In the genomic region with DNA sequence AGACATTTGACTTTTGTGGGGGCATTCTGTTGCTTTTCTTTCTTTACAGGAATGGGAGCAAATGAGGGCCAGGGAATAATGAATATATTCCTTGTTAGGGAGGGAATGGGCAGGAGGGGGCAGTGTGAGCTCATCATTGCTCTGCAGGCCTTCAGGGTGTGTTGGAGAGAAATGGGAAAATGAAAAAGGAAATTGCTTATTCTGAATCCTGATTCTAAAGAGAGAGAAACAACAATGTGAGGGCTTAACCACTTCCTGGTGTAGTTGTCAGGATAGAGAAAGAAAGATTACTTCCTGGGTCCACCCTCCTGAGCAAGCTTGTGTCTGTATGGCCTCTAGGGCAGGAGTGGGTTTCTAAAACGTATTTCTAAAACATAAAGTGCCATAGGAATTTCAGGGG, we compare ENCODE assay signal across 8 cellular contexts. TPM values are rescaled to one million over a fixed set of nuclear protein-coding genes. Genes with fewer than 3 reads are reported as not detected.
A peak's percentile ranks its signal among the peaks of the same experiment; 100 is the strongest.
DNase-seq lines count a peak whose midpoint lies in the region; ATAC-seq and TF ChIP-seq lines count a peak whose summit lies in the region.

No MANE protein-coding gene starts in this region.

- H3K27me3 Mint-ChIP-seq in CD14-positive monocyte (ENCODE audit: low read depth in 3 of 3) (peaks cover 0 to 5% (median 1%) of the 10 kb centered on the region in 3 donors), osteocyte (ENCODE audit: unreplicated experiment) (peaks cover 4% of the 10 kb centered on the region)

- ATAC-seq in GM18511 (IDR thresholded peaks at IDR 0.05; ENCODE audit: unreplicated experiment) (peak; percentile 22), HG02763 (IDR thresholded peaks at IDR 0.05; ENCODE audit: unreplicated experiment) (no peak)

- H3K9me3 Mint-ChIP-seq in CD14-positive monocyte (no peaks in the 10 kb centered on the region), osteocyte (ENCODE audit: unreplicated experiment) (no peaks in the 10 kb centered on the region)

- TF ChIP-seq CTCF in CD14-positive monocyte (IDR thresholded peaks at IDR 0.05), result peak; percentile 69
- peak; percentile 63 for TF ChIP-seq CTCF in fibroblast of villous mesenchyme (IDR thresholded peaks at IDR 0.05; ENCODE audit: insufficient read depth, low read depth, low read length)
- TF ChIP-seq CTCF in osteocyte (IDR thresholded peaks at IDR 0.05), result peak; percentile 63
- TF ChIP-seq CTCF in tibial artery (IDR thresholded peaks at IDR 0.05), result peak in 1 of 2 experiments; percentile 36

- DNase-seq in CD14-positive monocyte (ENCODE audit: low spot score) (no peak), NCI-H2081 treated with DMSO at 0.1 percent for 48 hours (lab: John Stamatoyannopoulos, UW) (peak; percentile 6), fibroblast of villous mesenchyme (ENCODE audit: low read depth) (peak; percentile 39), osteocyte (ENCODE audit: extremely low spot score, unreplicated experiment) (no peak), tibial artery (no peak)
- peak; percentile 42 for DNase-seq in activated CD8-positive, alpha-beta memory T cell treated with anti-CD3 and anti-CD28 coated beads, Interleukin-2, amount 50 U/mL, for 4 hours

- H3K4me3 Mint-ChIP-seq in CD14-positive monocyte (no peak overlapping the region), osteocyte (ENCODE audit: unreplicated experiment) (no peak overlapping the region)

- no peaks in the 10 kb centered on the region for H3K9me3 ChIP-seq in tibial artery

- peaks cover 0 to 3% of the 10 kb centered on the region in 2 donors for H3K27me3 ChIP-seq in tibial artery

- H3K4me3 ChIP-seq in fibroblast of villous mesenchyme (ENCODE audit: low read depth, low read length), result no peak overlapping the region
- H3K4me3 ChIP-seq in tibial artery, result no peak overlapping the region

- H3K27ac Mint-ChIP-seq in CD14-positive monocyte (peak overlapping the region in 3 of 7 donors; percentile 25 to 30 (median 29)), osteocyte (ENCODE audit: unreplicated experiment) (no peak overlapping the region)

- no peaks in the 10 kb centered on the region for H3K4me1 ChIP-seq in tibial artery

- H3K4me1 Mint-ChIP-seq in CD14-positive monocyte, result peaks cover 30% of the 10 kb centered on the region
- peaks cover 15% of the 10 kb centered on the region for H3K4me1 Mint-ChIP-seq in osteocyte (ENCODE audit: unreplicated experiment)

- H3K36me3 Mint-ChIP-seq in CD14-positive monocyte (no peaks in the 10 kb centered on the region), osteocyte (ENCODE audit: unreplicated experiment) (peaks cover 22% of the 10 kb centered on the region)

- intact Hi-C loops in CD14-positive monocyte (cut with micrococcal nuclease), result loop anchor here (1.0 to 2.0 kb wide), 2 partner anchors 178 to 179 kb away; no protein-coding TSS in a partner anchor
- intact Hi-C loops in tibial artery (cut with DNase I; ENCODE audit: low total_unique reads), result no loop called here

- no peak overlapping the region for H3K27ac ChIP-seq in tibial artery

- H3K36me3 ChIP-seq in tibial artery, result peaks cover 0 to 22% (median 0%) of the 10 kb centered on the region in 3 donors

RNA-seq across cellular contexts. Expression of a gene that starts 28.3 kb away (rescaled TPM):
- not detected for polyA plus RNA-seq in CD14-positive monocyte
- total RNA-seq in fibroblast of villous mesenchyme, result not detected in 2 replicates
- total RNA-seq in osteocyte, result 16.4 and 17.7 TPM in 2 replicates

Comparison
In these comparisons a context has a peak if more than half of its experiments do, and no peak if none do; other contexts are left out.
1. DNase-seq: peak in NCI-H2081 treated with DMSO at 0.1 percent for 48 hours (single experiment), activated CD8-positive, alpha-beta memory T cell treated with anti-CD3 and anti-CD28 coated beads, Interleukin-2, amount 50 U/mL, for 4 hours (single experiment) and fibroblast of villous mesenchyme (single experiment); none in CD14-positive monocyte (single experiment), osteocyte (single experiment) and tibial artery (0 of 2).
2. RNA of a gene that starts 28.3 kb away (total RNA-seq): 16.4 to 17.7 TPM in osteocyte; not detected in fibroblast of villous mesenchyme; every median in the first group is over 10 times any median in the second.